Comparison of ENCODE assay signal across 11 cellular contexts in genomic region chr1:89490389-89490788, GRCh38.
"Had no signal": no experiment of that assay in that cellular context is flagged by ENCODE, and none has a peak within 500 bp of the region (broad histone marks: within the 10 kb centered on the region; RNA-seq: fewer than 3 reads in every experiment).

No MANE protein-coding gene starts in this region.

- H3K4me1 ChIP-seq: HAP-1 had no signal

- H3K36me3 ChIP-seq: HAP-1 had no signal

- FAIRE-seq: H1, H54 had no signal

- H3K4me1 Mint-ChIP-seq: GM23338, H9 had no signal

- H3K4me3 Mint-ChIP-seq: GM23338, H9, HFFc6 had no signal

- H3K9me3 ChIP-seq: HAP-1 had no signal

- H3K27ac ChIP-seq: GM23248 had no signal

- H3K9ac ChIP-seq: GM23248 had no signal

- H3K4me2 ChIP-seq: GM23338 had no signal

- H3K27ac Mint-ChIP-seq: GM23338, H9, HFFc6 had no signal

- ATAC-seq: GM23338, HCT116 had no signal

- H3K9me3 Mint-ChIP-seq: HFFc6 had no signal

- H3K4me3 ChIP-seq: GM23248, GM23338, HAP-1 had no signal

- H2AFZ ChIP-seq: GM23248, GM23338 had no signal

- DNase-seq: GM23248, GOT3, H7, H9, HCEC 1CT, HFFc6 had no signal
